ENCODE assay signal across 9 cellular contexts in the genomic region with DNA sequence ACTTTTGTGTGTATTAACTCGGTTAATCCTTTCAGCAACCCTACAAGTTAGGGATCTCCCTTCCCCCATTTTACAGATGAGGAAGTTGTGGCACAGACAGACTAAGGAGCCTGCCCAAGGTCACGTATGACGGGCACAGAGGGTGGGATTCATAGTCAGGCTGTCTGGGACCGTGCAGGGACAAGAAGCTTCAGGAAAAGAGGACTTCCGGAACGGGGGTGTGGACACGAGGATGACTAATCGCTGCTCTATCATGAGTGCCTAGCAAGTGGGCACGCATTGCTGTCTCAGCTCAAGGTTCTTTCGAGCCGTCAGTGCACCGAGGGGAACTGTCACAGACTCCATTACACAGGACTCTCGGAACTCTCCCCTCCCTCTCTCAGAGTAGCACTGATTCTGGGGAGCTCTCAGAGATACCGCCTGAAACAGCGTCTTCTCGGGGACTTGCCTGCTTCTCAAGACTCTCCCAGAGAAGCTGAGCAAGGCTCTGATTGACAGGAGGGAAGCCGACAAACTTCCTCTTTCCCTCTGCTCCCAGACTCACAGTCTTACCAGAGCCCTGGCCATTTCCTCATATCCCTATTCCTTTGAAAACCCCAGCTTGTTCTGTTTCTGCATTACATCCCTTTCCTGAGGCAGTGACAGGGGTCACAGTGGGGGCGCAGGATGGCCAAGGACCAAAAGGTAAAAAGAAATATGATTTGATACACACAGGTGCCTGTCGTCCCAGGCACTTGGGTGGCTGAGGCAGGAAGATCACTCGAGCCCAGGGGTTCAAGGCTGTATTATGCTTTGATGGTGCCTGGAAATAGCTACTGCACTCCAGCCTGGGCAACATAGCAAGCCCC. TPM values are rescaled to one million over a fixed set of nuclear protein-coding genes. Genes with fewer than 3 reads are reported as not detected.
DNase-seq lines count a peak whose midpoint lies in the region; ATAC-seq, FAIRE-seq and TF ChIP-seq lines count a peak whose summit lies in the region.
"Had no signal": no experiment of that assay in that cellular context is flagged by ENCODE, and none has a peak within 500 bp of the region (broad histone marks: within the 10 kb centered on the region; RNA-seq: fewer than 3 reads in every experiment).

No MANE protein-coding gene starts in this region.

- ATAC-seq in left cardiac atrium, result peak; percentile 50 to 84

- DNase-seq in H54 (ENCODE audit: insufficient read length, low spot score) (peak; percentile 20), UCSD-AML1 (lab: John Stamatoyannopoulos, UW; ENCODE audit: unreplicated experiment) (peak; percentile 72), left cardiac atrium (peak; percentile 58), cortex of kidney (lab: John Stamatoyannopoulos, UW) (no peak), COR-L47 (lab: John Stamatoyannopoulos, UW) (no peak), DMS114 treated with DMSO at 0.1 percent for 48 hours (lab: John Stamatoyannopoulos, UW; ENCODE audit: unreplicated experiment) (no peak), midbrain (lab: John Stamatoyannopoulos, UW) (no peak)
- DNase-seq in stimulated activated CD4-positive, alpha-beta T cell treated with anti-CD3 and anti-CD28 coated beads, Interleukin-4, amount 100 ng/mL, for 24 hours, result peak; percentile 11

- peak; percentile 45 for FAIRE-seq in H54 (lab: Jason Lieb, UNC)
- FAIRE-seq: endometrium had no signal

- intact Hi-C loops in left cardiac atrium (cut with DNase I), result no loop called here

- 0 out of 2 replicates have a peak, but pooled peaks have one; percentile 11 for TF ChIP-seq POLR2A in H54 (IDR thresholded peaks at IDR 0.05; ENCODE audit: low read depth, low read length)

RNA-seq across cellular contexts. Expression of gene FHAD1, which starts 14.4 kb away (rescaled TPM):
- under 1 TPM in 1 of 2 donors, not detected in 1; 0.47 TPM for total RNA-seq in left cardiac atrium

Comparison
In these comparisons a context has a peak if more than half of its experiments do, and no peak if none do; other contexts are left out.
1. DNase-seq: peak in H54 (single experiment), UCSD-AML1 (single experiment), left cardiac atrium (single experiment) and stimulated activated CD4-positive, alpha-beta T cell treated with anti-CD3 and anti-CD28 coated beads, Interleukin-4, amount 100 ng/mL, for 24 hours (single experiment); none in cortex of kidney (single experiment), COR-L47 (single experiment), DMS114 treated with DMSO at 0.1 percent for 48 hours (single experiment) and midbrain (single experiment).